Comparison of ENCODE assay signal across 18 cellular contexts in the genomic region with DNA sequence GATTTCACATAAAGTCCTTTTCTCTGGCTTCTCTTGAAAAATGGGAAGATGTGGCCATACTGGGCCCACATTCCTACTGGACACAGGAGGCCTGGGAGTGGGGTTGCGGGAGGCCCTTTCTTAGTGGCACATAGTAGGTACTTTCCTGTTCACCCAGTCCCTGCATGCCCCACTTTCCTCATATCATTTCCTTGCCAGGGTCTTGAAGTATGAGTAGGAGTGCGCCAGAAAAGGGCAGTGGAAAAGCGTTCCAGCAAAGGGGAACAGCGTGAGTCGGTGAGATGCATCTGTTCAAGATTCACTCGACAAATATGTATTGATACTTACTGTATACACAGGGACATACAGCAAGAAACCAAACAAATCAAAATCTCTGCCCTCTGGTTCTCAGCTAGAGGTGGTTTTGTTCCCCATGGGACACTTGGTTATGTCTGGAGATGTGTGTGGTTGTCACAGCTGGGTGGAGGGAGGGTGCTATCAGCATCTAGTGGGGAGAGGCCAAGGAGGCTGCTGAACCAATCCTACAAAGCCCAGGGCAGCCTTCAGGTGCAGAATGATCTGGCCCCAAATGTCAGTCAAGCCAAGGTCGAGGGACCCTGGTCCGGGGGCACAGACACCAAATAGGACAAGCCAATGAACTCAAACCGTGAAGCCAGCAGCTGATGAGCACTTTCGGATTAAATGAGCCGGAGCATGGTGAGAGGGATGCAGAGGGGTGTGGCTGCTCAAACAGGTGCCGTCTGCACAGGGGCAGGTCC.
DNase-seq lines count a peak whose midpoint lies in the region; ATAC-seq and TF ChIP-seq lines count a peak whose summit lies in the region.
"Had no signal": no experiment of that assay in that cellular context is flagged by ENCODE, and none has a peak within 500 bp of the region (broad histone marks: within the 10 kb centered on the region; RNA-seq: fewer than 3 reads in every experiment).

No MANE protein-coding gene starts in this region.

- H3K23ac ChIP-seq in mesenchymal stem cell (ENCODE audit: low read length in 2 of 2): no peak overlapping the region

- POLR2A ChIA-PET in activated CD4-positive, alpha-beta T cell treated with anti-CD3 and anti-CD28 coated beads, Interleukin-2, amount 10 ng/mL, durations not matched to agents 7 days and 5 days (lab: Charles Lee): no interaction called here

- H3K4me2 ChIP-seq in DND-41 (ENCODE audit: insufficient read depth, low read length) (no peak overlapping the region), mesenchymal stem cell (ENCODE audit: low read length, poor library complexity, severe bottlenecking) (no peak overlapping the region), smooth muscle cell (no peak overlapping the region)
- H3K4me2 ChIP-seq: KMS-11 had no signal

- peak overlapping the region in 1 of 2 experiments; percentile 13 for H3K4ac ChIP-seq in mesenchymal stem cell (ENCODE audit: low read depth in 1 of 2, low read length in 2 of 2)

- TF ChIP-seq CTCF in DND-41 (IDR thresholded peaks at IDR 0.05; ENCODE audit: borderline replicate concordance, extremely low read depth, low read length, poor library complexity, severe bottlenecking): no peak
- TF ChIP-seq CTCF in smooth muscle cell (IDR thresholded peaks at IDR 0.05; ENCODE audit: borderline replicate concordance, insufficient read depth, poor library complexity, severe bottlenecking): no peak
- no peak for TF ChIP-seq CTCF in left ventricle myocardium inferior (IDR thresholded peaks at IDR 0.05; ENCODE audit: borderline replicate concordance)

- H2AK5ac ChIP-seq in mesenchymal stem cell (ENCODE audit: low read length, severe bottlenecking): no peak overlapping the region

- H3K36me3 ChIP-seq in DND-41 (ENCODE audit: insufficient read depth, low read length) (no peaks in the 10 kb centered on the region), mesenchymal stem cell (ENCODE audit: control insufficient read depth in 1 of 2, insufficient read depth in 2 of 2, low read depth in 1 of 2, low read length in 2 of 2) (no peaks in the 10 kb centered on the region), smooth muscle cell (ENCODE audit: low read depth) (no peaks in the 10 kb centered on the region), left ventricle myocardium inferior (no peaks in the 10 kb centered on the region)
- H3K36me3 ChIP-seq: colonic mucosa, thoracic aorta had no signal

- no peaks in the 10 kb centered on the region for H3K27me3 Mint-ChIP-seq in activated CD4-positive, alpha-beta T cell treated with anti-CD3 and anti-CD28 coated beads, Interleukin-2, amount 10 ng/mL, durations not matched to agents 7 days and 5 days
- H3K27me3 Mint-ChIP-seq: activated naive CD4-positive, alpha-beta T cell treated with anti-CD3 and anti-CD28 coated beads, Interleukin-2, amount 50 U/mL, for 24 hours had no signal

- H3K27me3 ChIP-seq in DND-41 (ENCODE audit: insufficient read depth, low read length, poor library complexity) (no peaks in the 10 kb centered on the region), mesenchymal stem cell (ENCODE audit: control insufficient read depth in 1 of 2, insufficient read depth in 1 of 2, low read length in 2 of 2) (no peaks in the 10 kb centered on the region), smooth muscle cell (ENCODE audit: low read depth) (no peaks in the 10 kb centered on the region), left ventricle myocardium inferior (ENCODE audit: low read depth) (no peaks in the 10 kb centered on the region)
- H3K27me3 ChIP-seq: colonic mucosa had no signal

- H3K4me1 Mint-ChIP-seq in activated CD4-positive, alpha-beta T cell treated with anti-CD3 and anti-CD28 coated beads, Interleukin-2, amount 10 ng/mL, durations not matched to agents 7 days and 5 days: peaks cover 80% of the 10 kb centered on the region

- H4K91ac ChIP-seq in mesenchymal stem cell (ENCODE audit: low read length): no peak overlapping the region

- H2BK12ac ChIP-seq in mesenchymal stem cell (ENCODE audit: low read length in 2 of 2): peak overlapping the region; percentile 37 to 50

- intact Hi-C loops in left ventricle myocardium inferior (cut with micrococcal nuclease): no loop called here

- no peak overlapping the region for H2BK120ac ChIP-seq in mesenchymal stem cell (ENCODE audit: low read depth, low read length)

- H4K8ac ChIP-seq in mesenchymal stem cell (ENCODE audit: low read length): no peak overlapping the region

- H4K20me1 ChIP-seq in DND-41 (ENCODE audit: insufficient read depth, low read length) (peaks cover 23% of the 10 kb centered on the region), smooth muscle cell (ENCODE audit: low read depth) (no peaks in the 10 kb centered on the region)

- H3K4me3 ChIP-seq in DND-41 (ENCODE audit: low read depth in 1 of 2, low read length in 2 of 2): no peak overlapping the region
- no peak overlapping the region for H3K4me3 ChIP-seq in mesenchymal stem cell (ENCODE audit: insufficient read depth in 1 of 2, low read depth in 1 of 2, low read length in 2 of 2)
- no peak overlapping the region for H3K4me3 ChIP-seq in smooth muscle cell
- no peak overlapping the region for H3K4me3 ChIP-seq in left ventricle myocardium inferior
- H3K4me3 ChIP-seq: colonic mucosa, thoracic aorta had no signal

- H3K4me1 ChIP-seq in DND-41 (ENCODE audit: insufficient read depth, low read length) (peaks cover 45% of the 10 kb centered on the region), mesenchymal stem cell (ENCODE audit: control insufficient read depth, insufficient read depth, low read depth, low read length) (peaks cover 23% of the 10 kb centered on the region), smooth muscle cell (ENCODE audit: low read depth) (peaks cover 9% of the 10 kb centered on the region), left ventricle myocardium inferior (peaks cover 22% of the 10 kb centered on the region)
- H3K4me1 ChIP-seq: colonic mucosa had no signal

- no peaks in the 10 kb centered on the region for H3K9me3 Mint-ChIP-seq in activated CD4-positive, alpha-beta T cell treated with anti-CD3 and anti-CD28 coated beads, Interleukin-2, amount 10 ng/mL, durations not matched to agents 7 days and 5 days
- H3K9me3 Mint-ChIP-seq: activated naive CD4-positive, alpha-beta T cell treated with anti-CD3 and anti-CD28 coated beads, Interleukin-2, amount 50 U/mL, for 24 hours; CD4-positive, CD25-positive, alpha-beta regulatory T cell; HFFc6 had no signal

- no peaks in the 10 kb centered on the region for H3K79me1 ChIP-seq in mesenchymal stem cell (replicated peaks; ENCODE audit: low read length, poor library complexity, severe bottlenecking)

- CTCF ChIA-PET in activated CD4-positive, alpha-beta T cell treated with anti-CD3 and anti-CD28 coated beads, Interleukin-2, amount 10 ng/mL, durations not matched to agents 7 days and 5 days (lab: Charles Lee): interaction anchor here (1.1 to 1.3 kb wide), 2 partner anchors 9 to 45 kb away, joined by 3 to 7 read pairs; no protein-coding TSS in a partner anchor

- peak overlapping the region; percentile 58 for H3K27ac Mint-ChIP-seq in activated CD4-positive, alpha-beta T cell treated with anti-CD3 and anti-CD28 coated beads, Interleukin-2, amount 10 ng/mL, durations not matched to agents 7 days and 5 days
- H3K27ac Mint-ChIP-seq: activated naive CD4-positive, alpha-beta T cell treated with anti-CD3 and anti-CD28 coated beads, Interleukin-2, amount 50 U/mL, for 24 hours; HFFc6 had no signal

- no peak for DNase-seq in activated CD4-positive, alpha-beta T cell treated with anti-CD3 and anti-CD28 coated beads, Interleukin-2, amount 10 ng/mL, durations not matched to agents 7 days and 5 days
- DNase-seq in activated CD4-positive, alpha-beta T cell treated with anti-CD3 and anti-CD28 coated beads for 1 hour: no peak
- DNase-seq in DND-41 (peak; percentile 35), NCI-H2171 treated with DMSO at 0.1 percent for 48 hours (lab: John Stamatoyannopoulos, UW) (peak; percentile 77), mesenchymal stem cell (no peak), SKM-1 treated with dmso at 0.1 percent for 144 hours (lab: John Stamatoyannopoulos, UW; ENCODE audit: unreplicated experiment) (no peak), smooth muscle cell (lab: John Stamatoyannopoulos, UW; ENCODE audit: unreplicated experiment) (no peak), left ventricle myocardium inferior (no peak)
- DNase-seq: ACHN; CD4-positive, CD25-positive, alpha-beta regulatory T cell; colonic mucosa; HFFc6; NCI-H1105; NCI-H446 had no signal

- H2BK15ac ChIP-seq in mesenchymal stem cell (ENCODE audit: low read depth, poor library complexity, severe bottlenecking): no peak overlapping the region

- ATAC-seq in DND-41 (ENCODE audit: insufficient read depth, low read depth): no peak
- ATAC-seq: left lobe of liver had no signal

- H3K36me3 Mint-ChIP-seq in activated CD4-positive, alpha-beta T cell treated with anti-CD3 and anti-CD28 coated beads, Interleukin-2, amount 10 ng/mL, durations not matched to agents 7 days and 5 days (ENCODE audit: low read depth): no peaks in the 10 kb centered on the region
- H3K36me3 Mint-ChIP-seq: activated naive CD4-positive, alpha-beta T cell treated with anti-CD3 and anti-CD28 coated beads, Interleukin-2, amount 50 U/mL, for 24 hours; CD4-positive, CD25-positive, alpha-beta regulatory T cell had no signal

- 97% methylated on average over 12 of the region's 12 CpGs for whole genome bisulfite sequencing in mesenchymal stem cell
- WGBS in smooth muscle cell (ENCODE audit: low lambda C conversion rate): 91% methylated on average over 12 of the region's 12 CpGs

- H3K14ac ChIP-seq in mesenchymal stem cell (ENCODE audit: low read length in 2 of 2): no peak overlapping the region

- no peak overlapping the region for H2BK5ac ChIP-seq in mesenchymal stem cell (ENCODE audit: low read depth, low read length, poor library complexity, severe bottlenecking)

- H3F3A ChIP-seq in smooth muscle cell (ENCODE audit: low read depth): no peaks in the 10 kb centered on the region

- H3K79me2 ChIP-seq in DND-41 (ENCODE audit: insufficient read depth, low read length) (no peaks in the 10 kb centered on the region), smooth muscle cell (ENCODE audit: low read depth) (no peaks in the 10 kb centered on the region)

- H3K9me3 ChIP-seq in DND-41 (ENCODE audit: insufficient read depth, low read length, severe bottlenecking) (no peaks in the 10 kb centered on the region), mesenchymal stem cell (ENCODE audit: control insufficient read depth, low read length) (no peaks in the 10 kb centered on the region), smooth muscle cell (replicated peaks; ENCODE audit: low read depth) (no peaks in the 10 kb centered on the region), left ventricle myocardium inferior (replicated peaks) (no peaks in the 10 kb centered on the region)
- H3K9me3 ChIP-seq: colonic mucosa, thoracic aorta had no signal

- peak overlapping the region in 1 of 2 experiments; percentile 47 for H3K18ac ChIP-seq in mesenchymal stem cell (ENCODE audit: low read depth in 1 of 2, low read length in 2 of 2)

- H2AFZ ChIP-seq in DND-41 (ENCODE audit: low read depth, low read length) (no peak overlapping the region), mesenchymal stem cell (ENCODE audit: low read depth, low read length) (no peak overlapping the region), smooth muscle cell (ENCODE audit: low read depth) (no peak overlapping the region)

- H3K27ac ChIP-seq in DND-41 (ENCODE audit: low read length) (no peak overlapping the region), mesenchymal stem cell (ENCODE audit: low read length, poor library complexity, severe bottlenecking) (no peak overlapping the region), smooth muscle cell (ENCODE audit: low read depth) (no peak overlapping the region), left ventricle myocardium inferior (replicated peaks) (no peak overlapping the region)
- H3K27ac ChIP-seq: colonic mucosa, KMS-11, thoracic aorta had no signal

- H3K9ac ChIP-seq in DND-41 (ENCODE audit: low read depth, low read length) (no peak overlapping the region), mesenchymal stem cell (ENCODE audit: low read length) (no peak overlapping the region), smooth muscle cell (ENCODE audit: low read depth) (no peak overlapping the region)
- H3K9ac ChIP-seq: KMS-11 had no signal

- H3K4me3 Mint-ChIP-seq in activated CD4-positive, alpha-beta T cell treated with anti-CD3 and anti-CD28 coated beads, Interleukin-2, amount 10 ng/mL, durations not matched to agents 7 days and 5 days: no peak overlapping the region
- H3K4me3 Mint-ChIP-seq: activated naive CD4-positive, alpha-beta T cell treated with anti-CD3 and anti-CD28 coated beads, Interleukin-2, amount 50 U/mL, for 24 hours; CD4-positive, CD25-positive, alpha-beta regulatory T cell; HFFc6 had no signal

Comparison
In these comparisons a context has a peak if more than half of its experiments do, and no peak if none do; other contexts are left out.
1. DNase-seq: peak in DND-41 (single experiment) and NCI-H2171 treated with DMSO at 0.1 percent for 48 hours (single experiment); none in activated CD4-positive, alpha-beta T cell treated with anti-CD3 and anti-CD28 coated beads, Interleukin-2, amount 10 ng/mL, durations not matched to agents 7 days and 5 days (single experiment), activated CD4-positive, alpha-beta T cell treated with anti-CD3 and anti-CD28 coated beads for 1 hour (single experiment), mesenchymal stem cell (single experiment), SKM-1 treated with dmso at 0.1 percent for 144 hours (single experiment), smooth muscle cell (single experiment) and left ventricle myocardium inferior (single experiment).